Comparison of ENCODE assay signal across 1 cellular context in genomic region chr16:57651344-57652333, GRCh38.
TF ChIP-seq lines count a peak whose summit lies in the region.

No MANE protein-coding gene starts in this region.

TF ChIP-seq in IMR-90, 13 proteins besides CTCF, POLR2A, EP300 and RAD21:
- TF ChIP-seq MXI1 (IDR thresholded peaks at IDR 0.05; ENCODE audit: borderline replicate concordance, low read depth, low read length), result no peak
- TF ChIP-seq CEBPB (IDR thresholded peaks at IDR 0.05; ENCODE audit: low read depth, low read length), result no peak
- no peak for TF ChIP-seq SMC3 (IDR thresholded peaks at IDR 0.05; ENCODE audit: low read depth, low read length)
